ENCODE assay signal across 5 cellular contexts in genomic region chr7:123478056-123478455, GRCh38. TPM values are rescaled to one million over a fixed set of nuclear protein-coding genes. Genes with fewer than 3 reads are reported as not detected.
"Had no signal": no experiment of that assay in that cellular context is flagged by ENCODE, and none has a peak within 500 bp of the region (broad histone marks: within the 10 kb centered on the region; RNA-seq: fewer than 3 reads in every experiment).

No MANE protein-coding gene starts in this region.

RNA-seq across cellular contexts. Expression of gene IQUB, which starts 56.3 kb away (rescaled TPM):
- total RNA-seq: activated CD4-positive, alpha-beta memory T cell treated with anti-CD3 and anti-CD28 coated beads, Interleukin-2, amount 10 ng/mL, durations not matched to agents 7 days and 5 days; activated CD4-positive, alpha-beta T cell treated with anti-CD3 and anti-CD28 coated beads, Interleukin-2, amount 10 ng/mL, durations not matched to agents 24 days and 14 days; activated CD4-positive, alpha-beta T cell treated with anti-CD3 and anti-CD28 coated beads, Interleukin-2, amount 10 ng/mL, durations not matched to agents 7 days and 5 days; activated CD8-positive, alpha-beta T cell treated with anti-CD3 and anti-CD28 coated beads, Interleukin-2, amount 10 ng/mL, durations not matched to agents 7 days and 5 days; T-helper 2 cell treated with Interferon-gamma antibody and Interleukin-4, amounts not matched to agents 100 ng/mL and 5 ng/mL, for 36 hours had no signal
